Comparison of ENCODE assay signal across 9 cellular contexts in genomic region chr12:124939428-124940142, GRCh38. TPM values are rescaled to one million over a fixed set of nuclear protein-coding genes. Genes with fewer than 3 reads are reported as not detected.
DNase-seq lines count a peak whose midpoint lies in the region; ATAC-seq and TF ChIP-seq lines count a peak whose summit lies in the region.
"Had no signal": no experiment of that assay in that cellular context is flagged by ENCODE, and none has a peak within 500 bp of the region (broad histone marks: within the 10 kb centered on the region; RNA-seq: fewer than 3 reads in every experiment).

No MANE protein-coding gene starts in this region.

- DNase-seq in CD14-positive monocyte (ENCODE audit: low spot score), result peak; percentile 69
- peak; percentile 61 for DNase-seq in HuH-7.5 (ENCODE audit: low spot score)
- DNase-seq in activated T-cell treated with anti-CD3 and anti-CD28 coated beads for 24 hours (ENCODE audit: low read depth), result peak; percentile 85
- DNase-seq in fibroblast of the aortic adventitia (ENCODE audit: low read depth), result peak; percentile 99
- peak; percentile 96 for DNase-seq in neuronal stem cell (ENCODE audit: low spot score)
- DNase-seq in testis, result peak; percentile 87
- no peak for DNase-seq in NCI-H526 treated with DMSO at 0.1 percent for 48 hours (lab: John Stamatoyannopoulos, UW)

- peaks cover 29% of the 10 kb centered on the region for H3K4me1 Mint-ChIP-seq in CD14-positive monocyte

- H4K8ac ChIP-seq in neuronal stem cell (ENCODE audit: low read depth, low read length), result no peak overlapping the region

- H2BK120ac ChIP-seq in neuronal stem cell (ENCODE audit: low read depth, low read length), result no peak overlapping the region

- H3K14ac ChIP-seq in neuronal stem cell (ENCODE audit: low read length), result no peak overlapping the region

- H2AK5ac ChIP-seq in neuronal stem cell (ENCODE audit: low read depth, low read length), result no peak overlapping the region

- H3K4me3 Mint-ChIP-seq in CD14-positive monocyte, result no peak overlapping the region
- H3K4me3 Mint-ChIP-seq: dendritic cell treated with granulocyte-macrophage colony-stimulating factor and Interleukin-4, amounts not matched to agents 40 ng/mL and 50 ng/mL, for 4 days had no signal

- no peak overlapping the region for H2BK5ac ChIP-seq in neuronal stem cell (ENCODE audit: low read length)

- H3K27me3 Mint-ChIP-seq in CD14-positive monocyte (ENCODE audit: low read depth in 3 of 3), result peaks cover 9 to 13% (median 13%) of the 10 kb centered on the region in 3 donors

- H3K27ac Mint-ChIP-seq in CD14-positive monocyte, result no peak overlapping the region
- H3K27ac Mint-ChIP-seq: dendritic cell treated with granulocyte-macrophage colony-stimulating factor and Interleukin-4, amounts not matched to agents 40 ng/mL and 50 ng/mL, for 4 days had no signal

- H3K36me3 ChIP-seq in neuronal stem cell (replicated peaks in 1 of 2; ENCODE audit: control insufficient read depth in 2 of 2, insufficient read depth in 2 of 2, low read length in 2 of 2), result no peaks in the 10 kb centered on the region
- no peaks in the 10 kb centered on the region for H3K36me3 ChIP-seq in testis (ENCODE audit: low read depth, missing control alignments)

- H2BK12ac ChIP-seq in neuronal stem cell (ENCODE audit: low read length), result no peak overlapping the region

- H3K9me3 Mint-ChIP-seq in CD14-positive monocyte, result peaks cover 0 to 2% (median 0%) of the 10 kb centered on the region in 7 donors
- H3K9me3 Mint-ChIP-seq: dendritic cell treated with granulocyte-macrophage colony-stimulating factor and Interleukin-4, amounts not matched to agents 40 ng/mL and 50 ng/mL, for 4 days had no signal

- no peak overlapping the region for H3K23ac ChIP-seq in neuronal stem cell (ENCODE audit: low read depth, low read length, poor library complexity)

- intact Hi-C loops in CD14-positive monocyte (cut with micrococcal nuclease), result loop anchor here (2.0 to 5.0 kb wide), 2 partner anchors 32 to 33 kb away; no protein-coding TSS in a partner anchor
- intact Hi-C loops in testis (cut with DNase I; ENCODE audit: low total_unique reads), result no loop called here

- H3K18ac ChIP-seq in neuronal stem cell (ENCODE audit: low read length), result peak overlapping the region; percentile 73

- TF ChIP-seq POLR2A in testis (IDR thresholded peaks at IDR 0.05), result no peak

- H3K9ac ChIP-seq in neuronal stem cell (ENCODE audit: low read depth, low read length, poor library complexity), result peak overlapping the region; percentile 92

- peak overlapping the region; percentile 62 for H3K4me3 ChIP-seq in fibroblast of the aortic adventitia (ENCODE audit: low read depth, low read length)
- H3K4me3 ChIP-seq in neuronal stem cell (ENCODE audit: low read length in 2 of 2), result peak overlapping the region; percentile 54 to 87
- peak overlapping the region; percentile 52 to 66 for H3K4me3 ChIP-seq in testis

- TF ChIP-seq CTCF in CD14-positive monocyte (IDR thresholded peaks at IDR 0.05) (peak; percentile 32), fibroblast of the aortic adventitia (IDR thresholded peaks at IDR 0.05; ENCODE audit: insufficient read depth, low read length) (no peak), testis (IDR thresholded peaks at IDR 0.05) (peak in 1 of 3 experiments; percentile 9)

- peaks cover 8 to 12% of the 10 kb centered on the region in 2 donors for H3K36me3 Mint-ChIP-seq in CD14-positive monocyte

- no peak overlapping the region for H4K91ac ChIP-seq in neuronal stem cell (ENCODE audit: low read depth, low read length, poor library complexity)

- no CpG with 5 or more reads among the region's 35 CpGs for WGBS in neuronal stem cell (ENCODE audit: extremely low coverage in 2 of 2, insufficient read length in 2 of 2, insufficient replicate concordance in 1 of 2), 2 donors
- 0 to 1% methylated on average over 33 to 35 of the region's 35 CpGs for WGBS in testis, 2 donors

- H3K4me1 ChIP-seq in neuronal stem cell (ENCODE audit: control insufficient read depth in 2 of 2, insufficient read depth in 1 of 2, low read depth in 1 of 2, low read length in 2 of 2) (peaks cover 6 to 11% of the 10 kb centered on the region in 2 donors), testis (peaks cover 6% of the 10 kb centered on the region)

- no peak overlapping the region for H3K4ac ChIP-seq in neuronal stem cell (ENCODE audit: low read length)

- H3K9me3 ChIP-seq in neuronal stem cell (replicated peaks in 1 of 2; ENCODE audit: control insufficient read depth in 2 of 2, insufficient read depth in 1 of 2, low read depth in 1 of 2, low read length in 2 of 2), result no peaks in the 10 kb centered on the region
- no peaks in the 10 kb centered on the region for H3K9me3 ChIP-seq in testis

- peak overlapping the region; percentile 77 for H2AFZ ChIP-seq in neuronal stem cell (ENCODE audit: low read length)

- H3K27me3 ChIP-seq in neuronal stem cell (ENCODE audit: control insufficient read depth in 3 of 3, insufficient read depth in 3 of 3, low read depth in 1 of 3, low read length in 3 of 3), result no peaks in the 10 kb centered on the region
- no peaks in the 10 kb centered on the region for H3K27me3 ChIP-seq in testis

- ATAC-seq in GM21515 (IDR thresholded peaks at IDR 0.05; ENCODE audit: unreplicated experiment), result peak; percentile 48

- H3K27ac ChIP-seq in neuronal stem cell (replicated peaks; ENCODE audit: low read length) (peak overlapping the region; percentile 86), testis (peak overlapping the region; percentile 91 to 96)

- no peak overlapping the region for H2BK15ac ChIP-seq in neuronal stem cell (ENCODE audit: low read length)

- peak overlapping the region; percentile 83 for H3K4me2 ChIP-seq in neuronal stem cell (ENCODE audit: insufficient read depth, low read length, poor library complexity, severe bottlenecking)

- no peaks in the 10 kb centered on the region for H3K79me1 ChIP-seq in neuronal stem cell (ENCODE audit: low read depth, low read length)

RNA-seq across cellular contexts. Expression of gene UBC, which starts 25.1 kb away (rescaled TPM):
- polyA plus RNA-seq in CD14-positive monocyte (1,000 to 10,000 TPM in 1 of 2 donors, 100 to 1,000 TPM in 1; 969 to 1,385 TPM), testis (ENCODE audit: insufficient read depth, low read depth, low replicate concordance) (2,678 TPM)
- total RNA-seq in fibroblast of the aortic adventitia (ENCODE audit: low replicate concordance) (501 and 1,400 TPM in 2 replicates), testis (1,000 to 10,000 TPM; 1,262 to 1,458 TPM)
- polyA plus RNA-seq in neuronal stem cell (2013, experiment 1 of 2), result 841 TPM
- 847 TPM for polyA plus RNA-seq in neuronal stem cell (2013, experiment 2 of 2)

RNA-seq across cellular contexts. Expression of gene DHX37, which starts 49.3 kb away (rescaled TPM):
- 1 to 10 TPM; 1.4 to 1.8 TPM for polyA plus RNA-seq in CD14-positive monocyte
- total RNA-seq in fibroblast of the aortic adventitia (ENCODE audit: low replicate concordance), result 13.1 TPM in 2 replicates
- polyA plus RNA-seq in neuronal stem cell (2013, experiment 1 of 2), result 5.1 TPM
- 5.0 TPM for polyA plus RNA-seq in neuronal stem cell (2013, experiment 2 of 2)
- 10 to 100 TPM; 14.8 to 26.4 TPM for total RNA-seq in testis
- polyA plus RNA-seq in testis (ENCODE audit: insufficient read depth, low read depth, low replicate concordance), result 12.5 TPM

RNA-seq across cellular contexts. Expression of gene BRI3BP, which starts 53.9 kb away (rescaled TPM):
- polyA plus RNA-seq in CD14-positive monocyte (1 to 10 TPM; 5.0 to 6.9 TPM), testis (ENCODE audit: insufficient read depth, low read depth, low replicate concordance) (3.5 TPM)
- total RNA-seq in fibroblast of the aortic adventitia (ENCODE audit: low replicate concordance) (1.6 and 6.1 TPM in 2 replicates), testis (1 to 10 TPM; 3.5 to 3.8 TPM)
- 4.2 TPM for polyA plus RNA-seq in neuronal stem cell (2013, experiment 1 of 2)
- polyA plus RNA-seq in neuronal stem cell (2013, experiment 2 of 2), result 4.2 TPM
